Comparison of ENCODE assay signal across 9 cellular contexts in genomic region chr3:124768812-124769211, GRCh38. TPM values are rescaled to one million over a fixed set of nuclear protein-coding genes. Genes with fewer than 3 reads are reported as not detected.
DNase-seq lines count a peak whose midpoint lies in the region; ATAC-seq lines count a peak whose summit lies in the region.
"Had no signal": no experiment of that assay in that cellular context is flagged by ENCODE, and none has a peak within 500 bp of the region (broad histone marks: within the 10 kb centered on the region; RNA-seq: fewer than 3 reads in every experiment).

No MANE protein-coding gene starts in this region.

- POLR2A ChIA-PET in activated CD4-positive, alpha-beta T cell treated with anti-CD3 and anti-CD28 coated beads for 36 hours (lab: Charles Lee), result no interaction called here

- H3K27me3 Mint-ChIP-seq in activated CD4-positive, alpha-beta T cell treated with anti-CD3 and anti-CD28 coated beads for 36 hours, result peaks cover 8% of the 10 kb centered on the region

- CTCF ChIA-PET in activated CD4-positive, alpha-beta T cell treated with anti-CD3 and anti-CD28 coated beads for 36 hours (lab: Charles Lee), result interaction anchor here (0.6 to 1.9 kb wide), 4 partner anchors 126 to 1416 kb away, joined by 3 to 7 read pairs (median 3); no protein-coding TSS in a partner anchor

- H3K27ac Mint-ChIP-seq in activated CD4-positive, alpha-beta T cell treated with anti-CD3 and anti-CD28 coated beads for 36 hours, result no peak overlapping the region
- H3K27ac Mint-ChIP-seq in activated naive CD4-positive, alpha-beta T cell treated with anti-CD3 and anti-CD28 coated beads, Interleukin-2, amount 50 U/mL, for 72 hours, result no peak overlapping the region
- H3K27ac Mint-ChIP-seq: activated naive CD8-positive, alpha-beta T cell treated with anti-CD3 and anti-CD28 coated beads, Interleukin-2, amount 10 ng/mL, durations not matched to agents 7 days and 5 days had no signal

- ATAC-seq in activated CD4-positive, alpha-beta T cell treated with anti-CD3 and anti-CD28 coated beads for 36 hours, result peak; percentile 42
- ATAC-seq in HG03442 (IDR thresholded peaks at IDR 0.05; ENCODE audit: unreplicated experiment), result peak; percentile 64
- peak; percentile 50 to 51 for ATAC-seq in activated naive CD4-positive, alpha-beta T cell treated with anti-CD3 and anti-CD28 coated beads, Interleukin-2, amount 50 U/mL, for 72 hours
- no peak for ATAC-seq in sciatic nerve
- no peak for ATAC-seq in GM18867 (IDR thresholded peaks at IDR 0.05; ENCODE audit: unreplicated experiment)

- H3K4me3 Mint-ChIP-seq in activated CD4-positive, alpha-beta T cell treated with anti-CD3 and anti-CD28 coated beads for 36 hours, result no peak overlapping the region
- H3K4me3 Mint-ChIP-seq: activated naive CD8-positive, alpha-beta T cell treated with anti-CD3 and anti-CD28 coated beads, Interleukin-2, amount 10 ng/mL, durations not matched to agents 7 days and 5 days had no signal

- intact Hi-C loops in activated CD4-positive, alpha-beta T cell treated with anti-CD3 and anti-CD28 coated beads for 36 hours (cut with DNase I, micrococcal nuclease), result no loop called here
- intact Hi-C loops in sciatic nerve (cut with DNase I), result no loop called here

- H3K4me1 Mint-ChIP-seq in activated CD4-positive, alpha-beta T cell treated with anti-CD3 and anti-CD28 coated beads for 36 hours, result no peaks in the 10 kb centered on the region
- H3K4me1 Mint-ChIP-seq: activated naive CD8-positive, alpha-beta T cell treated with anti-CD3 and anti-CD28 coated beads, Interleukin-2, amount 10 ng/mL, durations not matched to agents 7 days and 5 days had no signal

- DNase-seq in activated CD4-positive, alpha-beta T cell treated with anti-CD3 and anti-CD28 coated beads for 36 hours, result peak; percentile 42
- DNase-seq in activated CD4-positive, alpha-beta T cell treated with anti-CD3 and anti-CD28 coated beads, Interleukin-2, amount 50 U/mL, for 1 hour, result no peak
- DNase-seq in activated naive CD4-positive, alpha-beta T cell treated with anti-CD3 and anti-CD28 coated beads, Interleukin-2, amount 50 U/mL, for 72 hours (ENCODE audit: low spot score in 2 of 2), result no peak
- DNase-seq in sciatic nerve (ENCODE audit: low spot score) (peak; percentile 46), hippocampal formation (lab: John Stamatoyannopoulos, UW) (no peak), GM19240 (ENCODE audit: insufficient read length, low spot score) (no peak)
- DNase-seq: activated naive CD8-positive, alpha-beta T cell treated with anti-CD3 and anti-CD28 coated beads, Interleukin-2, amount 10 ng/mL, durations not matched to agents 7 days and 5 days had no signal

- H3K9me3 Mint-ChIP-seq in activated CD4-positive, alpha-beta T cell treated with anti-CD3 and anti-CD28 coated beads for 36 hours (ENCODE audit: low read depth), result no peaks in the 10 kb centered on the region
- no peaks in the 10 kb centered on the region for H3K9me3 Mint-ChIP-seq in activated naive CD4-positive, alpha-beta T cell treated with anti-CD3 and anti-CD28 coated beads, Interleukin-2, amount 50 U/mL, for 72 hours
- H3K9me3 Mint-ChIP-seq: activated naive CD8-positive, alpha-beta T cell treated with anti-CD3 and anti-CD28 coated beads, Interleukin-2, amount 10 ng/mL, durations not matched to agents 7 days and 5 days had no signal

- H3K36me3 Mint-ChIP-seq in activated CD4-positive, alpha-beta T cell treated with anti-CD3 and anti-CD28 coated beads for 36 hours (ENCODE audit: low read depth), result no peaks in the 10 kb centered on the region
- H3K36me3 Mint-ChIP-seq in activated naive CD4-positive, alpha-beta T cell treated with anti-CD3 and anti-CD28 coated beads, Interleukin-2, amount 50 U/mL, for 72 hours, result no peaks in the 10 kb centered on the region
- H3K36me3 Mint-ChIP-seq: activated naive CD8-positive, alpha-beta T cell treated with anti-CD3 and anti-CD28 coated beads, Interleukin-2, amount 10 ng/mL, durations not matched to agents 7 days and 5 days had no signal

RNA-seq across cellular contexts. Expression of gene UMPS, which starts 38.6 kb away (rescaled TPM):
- 10 to 100 TPM; 35.9 to 42.4 TPM for total RNA-seq in activated CD4-positive, alpha-beta T cell treated with anti-CD3 and anti-CD28 coated beads for 36 hours
- total RNA-seq in activated naive CD4-positive, alpha-beta T cell treated with anti-CD3 and anti-CD28 coated beads, Interleukin-2, amount 50 U/mL, for 72 hours, result 10 to 100 TPM; 32.2 to 45.6 TPM
- total RNA-seq in sciatic nerve, result 18.3 TPM

Comparison
In these comparisons a context has a peak if more than half of its experiments do, and no peak if none do; other contexts are left out.
1. DNase-seq: peak in activated CD4-positive, alpha-beta T cell treated with anti-CD3 and anti-CD28 coated beads for 36 hours (single experiment) and sciatic nerve (single experiment); none in activated CD4-positive, alpha-beta T cell treated with anti-CD3 and anti-CD28 coated beads, Interleukin-2, amount 50 U/mL, for 1 hour (single experiment), activated naive CD4-positive, alpha-beta T cell treated with anti-CD3 and anti-CD28 coated beads, Interleukin-2, amount 50 U/mL, for 72 hours (0 of 2), hippocampal formation (0 of 2) and GM19240 (single experiment).
2. ATAC-seq: peak in activated CD4-positive, alpha-beta T cell treated with anti-CD3 and anti-CD28 coated beads for 36 hours (single experiment), HG03442 (single experiment) and activated naive CD4-positive, alpha-beta T cell treated with anti-CD3 and anti-CD28 coated beads, Interleukin-2, amount 50 U/mL, for 72 hours (2 of 2); none in sciatic nerve (single experiment) and GM18867 (single experiment).